9 cellular contexts compared by ENCODE assay signal in genomic region chr19:6730153-6730804, GRCh38. TPM values are rescaled to one million over a fixed set of nuclear protein-coding genes. Genes with fewer than 3 reads are reported as not detected.
DNase-seq lines count a peak whose midpoint lies in the region; ATAC-seq, FAIRE-seq and TF ChIP-seq lines count a peak whose summit lies in the region.
"Had no signal": no experiment of that assay in that cellular context is flagged by ENCODE, and none has a peak within 500 bp of the region (broad histone marks: within the 10 kb centered on the region; RNA-seq: fewer than 3 reads in every experiment).

No MANE protein-coding gene starts in this region.

- H3K4me1 Mint-ChIP-seq in activated naive CD4-positive, alpha-beta T cell treated with anti-CD3 and anti-CD28 coated beads for 36 hours (ENCODE audit: low read depth): peaks cover 2% of the 10 kb centered on the region

- H3K36me3 ChIP-seq in SK-N-SH (replicated peaks in 1 of 2; ENCODE audit: control insufficient read depth in 1 of 2, insufficient read depth in 2 of 2, low read length in 1 of 2): peaks cover 0 to 5% of the 10 kb centered on the region in 2 experiments
- H3K36me3 ChIP-seq in right lobe of liver: peaks cover 0 to 4% (median 0%) of the 10 kb centered on the region in 4 donors
- peaks cover 40% of the 10 kb centered on the region for H3K36me3 ChIP-seq in thymus (ENCODE audit: control insufficient read depth, insufficient read depth)

- H3F3A ChIP-seq in SK-N-SH (replicated peaks; ENCODE audit: insufficient read depth): no peaks in the 10 kb centered on the region

- H3K79me2 ChIP-seq in SK-N-SH (ENCODE audit: insufficient read depth): peaks cover 3% of the 10 kb centered on the region; the same call in 1 of the 2 replicates

- no peak overlapping the region for H3K4me3 ChIP-seq in SK-N-SH (ENCODE audit: low read depth in 2 of 2, low read length in 1 of 2)
- peak overlapping the region; percentile 22 to 58 (median 58) for H3K4me3 ChIP-seq in right lobe of liver
- no peak overlapping the region for H3K4me3 ChIP-seq in thymus (ENCODE audit: low read length)

- FAIRE-seq in urothelium cell line (lab: Jason Lieb, UNC): no peak
- FAIRE-seq: islet of Langerhans had no signal

- peak; percentile 60 for TF ChIP-seq POLR2A in right lobe of liver (IDR thresholded peaks at IDR 0.05)

- H3K9me3 ChIP-seq in SK-N-SH (no peaks in the 10 kb centered on the region), right lobe of liver (no peaks in the 10 kb centered on the region), thymus (ENCODE audit: control insufficient read depth) (no peaks in the 10 kb centered on the region)

- DNase-seq in SK-N-SH (peak; percentile 71), right lobe of liver (peak; percentile 98 to 99 (median 99)), AML-193 (lab: John Stamatoyannopoulos, UW) (no peak), NCI-H1105 (lab: John Stamatoyannopoulos, UW) (no peak), urothelium cell line (ENCODE audit: low spot score) (no peak)
- DNase-seq in activated naive CD4-positive, alpha-beta T cell treated with anti-CD3 and anti-CD28 coated beads for 36 hours: peak; percentile 58

- H3K27me3 ChIP-seq in SK-N-SH (ENCODE audit: insufficient read depth) (no peaks in the 10 kb centered on the region), right lobe of liver (no peaks in the 10 kb centered on the region), thymus (ENCODE audit: control insufficient read depth, insufficient read depth) (no peaks in the 10 kb centered on the region)

- CTCF ChIA-PET in SK-N-SH (lab: Yijun Ruan, JAX): interaction anchor here (1.4 kb wide), 1 partner anchor 682 kb away, joined by 4 read pairs; no protein-coding TSS in a partner anchor
- CTCF ChIA-PET in activated naive CD4-positive, alpha-beta T cell treated with anti-CD3 and anti-CD28 coated beads for 36 hours (lab: Charles Lee): no interaction called here

- TF ChIP-seq CTCF in SK-N-SH (IDR thresholded peaks at IDR 0.05) (no peak), right lobe of liver (IDR thresholded peaks at IDR 0.05) (peak in 1 of 4 donors; percentile 8)

- no peak overlapping the region for H3K4me2 ChIP-seq in SK-N-SH

- H3K27me3 Mint-ChIP-seq in activated naive CD4-positive, alpha-beta T cell treated with anti-CD3 and anti-CD28 coated beads for 36 hours (ENCODE audit: low read depth): no peaks in the 10 kb centered on the region

- ATAC-seq in SK-N-SH treated with all-trans-retinoic acid at 6 μM for 48 hours: no peak
- peak; percentile 75 to 94 (median 87) for ATAC-seq in right lobe of liver

- no peak overlapping the region for H3K4me3 Mint-ChIP-seq in activated naive CD4-positive, alpha-beta T cell treated with anti-CD3 and anti-CD28 coated beads for 36 hours

- no peak for TF ChIP-seq EP300 in SK-N-SH (IDR thresholded peaks at IDR 0.05; ENCODE audit: borderline replicate concordance in 1 of 2, low read depth in 1 of 2, low read length in 1 of 2)

- no peaks in the 10 kb centered on the region for H3K9me2 ChIP-seq in SK-N-SH

- WGBS in SK-N-SH (ENCODE audit: low lambda C conversion rate): 84% methylated on average over 22 of the region's 27 CpGs
- 26% methylated on average over 13 of the region's 27 CpGs for WGBS in right lobe of liver (ENCODE audit: insufficient coverage, low coverage, low lambda C conversion rate, missing lambda C conversion rate)
- 94% methylated on average over 27 of the region's 27 CpGs for WGBS in thymus

- H4K20me1 ChIP-seq in SK-N-SH (ENCODE audit: insufficient read depth): no peaks in the 10 kb centered on the region

- H3K27ac Mint-ChIP-seq in activated naive CD4-positive, alpha-beta T cell treated with anti-CD3 and anti-CD28 coated beads for 36 hours: no peak overlapping the region

- POLR2A ChIA-PET in SK-N-SH (lab: Yijun Ruan, JAX): no interaction called here

- no peak overlapping the region for H2AFZ ChIP-seq in SK-N-SH (ENCODE audit: low read depth)

- H3K9me3 Mint-ChIP-seq in activated naive CD4-positive, alpha-beta T cell treated with anti-CD3 and anti-CD28 coated beads for 36 hours: no peaks in the 10 kb centered on the region

- H3K27ac ChIP-seq in SK-N-SH (ENCODE audit: low read depth in 2 of 2, low read length in 1 of 2): no peak overlapping the region
- peak overlapping the region; percentile 77 to 92 (median 82) for H3K27ac ChIP-seq in right lobe of liver
- peak overlapping the region; percentile 61 for H3K27ac ChIP-seq in thymus (ENCODE audit: low read depth)

- H3K9ac ChIP-seq in SK-N-SH: no peak overlapping the region

- H3K36me3 Mint-ChIP-seq in activated naive CD4-positive, alpha-beta T cell treated with anti-CD3 and anti-CD28 coated beads for 36 hours (ENCODE audit: low read depth): peaks cover 13% of the 10 kb centered on the region

- intact Hi-C loops in activated naive CD4-positive, alpha-beta T cell treated with anti-CD3 and anti-CD28 coated beads for 36 hours (cut with micrococcal nuclease): no loop called here
- intact Hi-C loops in right lobe of liver (cut with DNase I): loop anchor here in 1 of 2 donors (10.0 kb wide), 1 partner anchor 135 kb away; no protein-coding TSS in a partner anchor

- TF ChIP-seq RAD21 in SK-N-SH (IDR thresholded peaks at IDR 0.05; ENCODE audit: low read length): no peak

- peaks cover 0 to under 1% of the 10 kb centered on the region in 2 experiments; a peak in 2 of 4 replicates for H3K4me1 ChIP-seq in SK-N-SH (ENCODE audit: control insufficient read depth in 1 of 2, insufficient read depth in 2 of 2, low read depth in 1 of 2, low read length in 1 of 2)
- H3K4me1 ChIP-seq in right lobe of liver: peaks cover 0 to 36% (median 17%) of the 10 kb centered on the region in 4 donors
- no peaks in the 10 kb centered on the region for H3K4me1 ChIP-seq in thymus (ENCODE audit: control insufficient read depth, insufficient read depth, low read length)

TF ChIP-seq in SK-N-SH, 30 proteins besides CTCF, POLR2A, EP300 and RAD21:
- TF ChIP-seq EZH2phosphoT487 (IDR thresholded peaks at IDR 0.05; ENCODE audit: borderline replicate concordance, low read depth) (no peak), SIN3A (IDR thresholded peaks at IDR 0.05; ENCODE audit: borderline replicate concordance, low read depth, low read length) (no peak), RCOR1 (IDR thresholded peaks at IDR 0.05; ENCODE audit: low read length) (no peak), NFIC (IDR thresholded peaks at IDR 0.05; ENCODE audit: borderline replicate concordance) (no peak)

TF ChIP-seq in SK-N-SH treated with all-trans-retinoic acid at 6 μM for 48 hours, 23 proteins besides CTCF, POLR2A, EP300 and RAD21 (continues in another document):
- TF ChIP-seq ZC3H10 (CRISPR knock-in tag; IDR thresholded peaks at IDR 0.05) (no peak), ZNF565 (CRISPR knock-in tag; conservative IDR thresholded peaks at IDR 0.05; ENCODE audit: low read depth) (no peak), PATZ1 (CRISPR knock-in tag; IDR thresholded peaks at IDR 0.05; ENCODE audit: borderline replicate concordance) (no peak)

RNA-seq across cellular contexts. Expression of gene GPR108, which starts 7.1 kb away (rescaled TPM):
- 51.4 and 54.2 TPM in 2 replicates for polyA plus RNA-seq in SK-N-SH (2012; rRNA removed)
- polyA plus RNA-seq in SK-N-SH (2012; cell fraction: cytosol; rRNA removed): 23.5 and 33.8 TPM in 2 replicates
- polyA plus RNA-seq in SK-N-SH (2012; cell fraction: nucleus; rRNA removed): 143 and 206 TPM in 2 replicates
- total RNA-seq in activated naive CD4-positive, alpha-beta T cell treated with anti-CD3 and anti-CD28 coated beads for 36 hours: 10 to 100 TPM; 54.0 to 59.9 TPM
- total RNA-seq in right lobe of liver: 10 to 100 TPM; 22.3 to 53.0 (median 41.3) TPM
- polyA plus RNA-seq in thymus: 106 TPM

RNA-seq across cellular contexts. Expression of gene TRIP10, which starts 9.2 kb away (rescaled TPM):
- polyA plus RNA-seq in SK-N-SH (2012; rRNA removed) (35.4 and 42.9 TPM in 2 replicates), thymus (52.2 TPM)
- polyA plus RNA-seq in SK-N-SH (2012; cell fraction: cytosol; rRNA removed): 24.5 and 27.4 TPM in 2 replicates
- polyA plus RNA-seq in SK-N-SH (2012; cell fraction: nucleus; rRNA removed): 129 and 150 TPM in 2 replicates
- total RNA-seq in activated naive CD4-positive, alpha-beta T cell treated with anti-CD3 and anti-CD28 coated beads for 36 hours: 10 to 100 TPM; 56.2 to 61.1 TPM
- total RNA-seq in right lobe of liver: 10 to 100 TPM in 2 of 6 experiments, 1 to 10 TPM in 4; 7.5 to 14.9 (median 9.3) TPM

RNA-seq across cellular contexts. Expression of gene C3, which starts 9.8 kb away (rescaled TPM):
- polyA plus RNA-seq in SK-N-SH (2012; rRNA removed) (0.67 and 0.71 TPM in 2 replicates), thymus (311 TPM)
- polyA plus RNA-seq in SK-N-SH (2012; cell fraction: cytosol; rRNA removed): 0.17 and 0.42 TPM in 2 replicates
- 0.99 and 1.9 TPM in 2 replicates for polyA plus RNA-seq in SK-N-SH (2012; cell fraction: nucleus; rRNA removed)
- total RNA-seq in activated naive CD4-positive, alpha-beta T cell treated with anti-CD3 and anti-CD28 coated beads for 36 hours: under 1 TPM; 0.81 to 0.94 TPM
- total RNA-seq in right lobe of liver: over 10,000 TPM; 10,569 to 17,502 (median 15,749) TPM

RNA-seq across cellular contexts. Expression of gene SH2D3A, which starts 37.0 kb away (rescaled TPM):
- polyA plus RNA-seq in SK-N-SH (2012; rRNA removed): 0.35 and 0.42 TPM in 2 replicates
- polyA plus RNA-seq in SK-N-SH (2012; cell fraction: cytosol; rRNA removed): 0.10 and 0.17 TPM in 2 replicates
- 1.2 and 1.4 TPM in 2 replicates for polyA plus RNA-seq in SK-N-SH (2012; cell fraction: nucleus; rRNA removed)
- 10 to 100 TPM; 23.2 to 24.9 TPM for total RNA-seq in activated naive CD4-positive, alpha-beta T cell treated with anti-CD3 and anti-CD28 coated beads for 36 hours
- total RNA-seq in right lobe of liver: 1 to 10 TPM in 4 of 6 experiments, under 1 TPM in 2; 0.72 to 2.3 (median 1.3) TPM
- 18.8 TPM for polyA plus RNA-seq in thymus

RNA-seq across cellular contexts. Expression of gene VAV1, which starts 42.2 kb away (rescaled TPM):
- polyA plus RNA-seq in SK-N-SH (2012; rRNA removed): 0.02 TPM in 1 of 2 replicates, not detected in the other
- not detected in 2 replicates for polyA plus RNA-seq in SK-N-SH (2012; cell fraction: cytosol; rRNA removed)
- polyA plus RNA-seq in SK-N-SH (2012; cell fraction: nucleus; rRNA removed): not detected in 2 replicates
- total RNA-seq in activated naive CD4-positive, alpha-beta T cell treated with anti-CD3 and anti-CD28 coated beads for 36 hours: 100 to 1,000 TPM in 1 of 2 experiments, 10 to 100 TPM in 1; 93.6 to 103 TPM
- 1 to 10 TPM; 1.1 to 7.9 (median 3.1) TPM for total RNA-seq in right lobe of liver
- 42.2 TPM for polyA plus RNA-seq in thymus

Comparison
In these comparisons a context has a peak if more than half of its experiments do, and no peak if none do; other contexts are left out.
1. DNase-seq: peak in SK-N-SH (single experiment), activated naive CD4-positive, alpha-beta T cell treated with anti-CD3 and anti-CD28 coated beads for 36 hours (single experiment) and right lobe of liver (3 of 3); none in AML-193 (0 of 2), NCI-H1105 (single experiment) and urothelium cell line (single experiment).
2. H3K27ac ChIP-seq: peak in right lobe of liver (3 of 3) and thymus (single experiment); none in SK-N-SH (0 of 2).
3. H3K4me3 ChIP-seq: peak in right lobe of liver (3 of 3); none in SK-N-SH (0 of 2) and thymus (single experiment).
4. RNA of gene C3, which starts 9.8 kb away (total RNA-seq): 10,569 to 17,502 TPM in right lobe of liver; 0.81 to 0.94 TPM in activated naive CD4-positive, alpha-beta T cell treated with anti-CD3 and anti-CD28 coated beads for 36 hours; every median in the first group is over 1,000 times any median in the second.